Comparison of ENCODE assay signal across 16 cellular contexts in the genomic region with DNA sequence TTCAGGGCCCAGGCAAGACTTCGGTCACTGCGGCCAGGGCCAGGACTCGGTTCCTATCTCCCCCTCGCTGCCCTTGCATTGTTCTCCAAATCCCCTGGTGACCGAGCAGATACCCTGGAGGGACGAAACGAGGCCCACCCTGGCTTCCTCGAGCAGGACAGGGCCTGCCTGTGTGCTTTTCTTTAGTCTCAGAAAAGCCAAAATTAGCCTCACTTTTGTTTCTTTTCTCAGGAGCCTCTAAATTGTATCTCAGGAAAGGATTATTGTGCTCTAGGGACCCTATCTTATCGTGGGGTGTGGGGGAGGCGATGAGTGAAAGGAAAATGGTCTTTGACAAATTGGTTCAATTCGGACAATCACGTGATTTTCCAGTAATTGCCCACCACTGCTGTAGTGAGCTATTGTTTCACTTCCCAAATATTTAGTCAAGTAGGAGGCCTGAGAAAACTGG.
DNase-seq lines count a peak whose midpoint lies in the region; ATAC-seq and TF ChIP-seq lines count a peak whose summit lies in the region.
"Had no signal": no experiment of that assay in that cellular context is flagged by ENCODE, and none has a peak within 500 bp of the region (broad histone marks: within the 10 kb centered on the region; RNA-seq: fewer than 3 reads in every experiment).

No MANE protein-coding gene starts in this region.

- H3K36me3 ChIP-seq in heart right ventricle (no peaks in the 10 kb centered on the region), endodermal cell (ENCODE audit: control insufficient read depth, insufficient read depth, low read length) (no peaks in the 10 kb centered on the region), neural progenitor cell (no peaks in the 10 kb centered on the region)
- H3K36me3 ChIP-seq: sigmoid colon had no signal

- H3K79me2 ChIP-seq in neural progenitor cell (ENCODE audit: low read depth): no peaks in the 10 kb centered on the region

- H3K36me3 Mint-ChIP-seq in endodermal cell (ENCODE audit: low read depth) (no peaks in the 10 kb centered on the region), neural progenitor cell (no peaks in the 10 kb centered on the region), T-cell (no peaks in the 10 kb centered on the region)
- H3K36me3 Mint-ChIP-seq: naive B cell had no signal

- H3K4me3 Mint-ChIP-seq in endodermal cell: peak overlapping the region; percentile 33
- H3K4me3 Mint-ChIP-seq in neural progenitor cell: no peak overlapping the region
- H3K4me3 Mint-ChIP-seq in T-cell: no peak overlapping the region
- H3K4me3 Mint-ChIP-seq: activated naive CD8-positive, alpha-beta T cell treated with anti-CD3 and anti-CD28 coated beads, Interleukin-2, amount 50 U/mL, for 24 hours; naive B cell had no signal

- no peak overlapping the region for H3K4me2 ChIP-seq in neural progenitor cell

- intact Hi-C loops in heart right ventricle (cut with DNase I) (loop anchor here in 7 of 10 donors (5.0 to 10.0 kb wide), 5 partner anchors 44 to 237 kb away; a partner anchor contains a TSS), Right ventricle myocardium inferior (cut with DNase I) (loop anchor here (5.0 kb wide), 1 partner anchor 84 kb away; a partner anchor contains a TSS)

- H3K27ac Mint-ChIP-seq in endodermal cell: peak overlapping the region; percentile 96
- no peak overlapping the region for H3K27ac Mint-ChIP-seq in neural progenitor cell
- H3K27ac Mint-ChIP-seq in T-cell: no peak overlapping the region
- H3K27ac Mint-ChIP-seq: activated naive CD8-positive, alpha-beta T cell treated with anti-CD3 and anti-CD28 coated beads, Interleukin-2, amount 50 U/mL, for 24 hours had no signal

- H3K27me3 ChIP-seq in heart right ventricle (no peaks in the 10 kb centered on the region), endodermal cell (ENCODE audit: control insufficient read depth, insufficient read depth, low read length, poor library complexity, severe bottlenecking) (no peaks in the 10 kb centered on the region), neural progenitor cell (no peaks in the 10 kb centered on the region)

- H3K9me3 Mint-ChIP-seq in endodermal cell (no peaks in the 10 kb centered on the region), neural progenitor cell (no peaks in the 10 kb centered on the region), T-cell (no peaks in the 10 kb centered on the region)
- H3K9me3 Mint-ChIP-seq: activated naive CD8-positive, alpha-beta T cell treated with anti-CD3 and anti-CD28 coated beads, Interleukin-2, amount 50 U/mL, for 24 hours; naive B cell had no signal

- TF ChIP-seq CTCF in heart right ventricle (IDR thresholded peaks at IDR 0.05) (no peak), endodermal cell (conservative IDR thresholded peaks at IDR 0.05) (no peak), neural progenitor cell (IDR thresholded peaks at IDR 0.05) (no peak)

- peak overlapping the region; percentile 61 for H2AFZ ChIP-seq in neural progenitor cell (replicated peaks)

- H3K4me1 ChIP-seq in heart right ventricle (peaks cover 20 to 58% (median 39%) of the 10 kb centered on the region in 9 donors), endodermal cell (ENCODE audit: control insufficient read depth, insufficient read depth, low read length) (peaks cover 13% of the 10 kb centered on the region), neural progenitor cell (peaks cover 9% of the 10 kb centered on the region)
- H3K4me1 ChIP-seq: sigmoid colon had no signal

- WGBS in heart right ventricle, 2 donors: 58 to 71% methylated on average over 12 of the region's 12 CpGs
- WGBS in endodermal cell (ENCODE audit: insufficient coverage in 1 of 2, insufficient read length in 1 of 2), 2 experiments: 65 to 70% methylated on average over 11 to 12 of the region's 12 CpGs

- peaks cover 40% of the 10 kb centered on the region for H3K4me1 Mint-ChIP-seq in endodermal cell
- H3K4me1 Mint-ChIP-seq in neural progenitor cell: peaks cover 21% of the 10 kb centered on the region
- H3K4me1 Mint-ChIP-seq in T-cell: no peaks in the 10 kb centered on the region

- no peaks in the 10 kb centered on the region for H3F3A ChIP-seq in neural progenitor cell (ENCODE audit: low read depth)

- CTCF ChIA-PET in T-cell (lab: Charles Lee): interaction anchor here (0.7 to 1.6 kb wide), 2 partner anchors 10 to 99 kb away, joined by 3 to 6 read pairs; no protein-coding TSS in a partner anchor

- H3K9ac ChIP-seq in endodermal cell (ENCODE audit: extremely low read depth, low read length, poor library complexity, severe bottlenecking) (peak overlapping the region; percentile 28), neural progenitor cell (no peak overlapping the region)

- H3K27ac ChIP-seq in heart right ventricle (peak overlapping the region; percentile 70 to 93 (median 80)), endodermal cell (ENCODE audit: low read depth, low read length) (peak overlapping the region; percentile 40), neural progenitor cell (no peak overlapping the region)

- POLR2A ChIA-PET in T-cell (lab: Charles Lee): no interaction called here

- H3K27me3 Mint-ChIP-seq in endodermal cell (ENCODE audit: insufficient read depth): no peaks in the 10 kb centered on the region
- peaks cover 8% of the 10 kb centered on the region for H3K27me3 Mint-ChIP-seq in neural progenitor cell (ENCODE audit: insufficient read depth, low read depth)
- H3K27me3 Mint-ChIP-seq in T-cell: peaks cover 28% of the 10 kb centered on the region in 2 donors

- peak in 7 of 8 donors; percentile 8 to 63 (median 22) for ATAC-seq in heart right ventricle
- no peak for ATAC-seq in Right ventricle myocardium inferior
- no peak for ATAC-seq in T-cell (replicated peaks in 1 of 4)
- ATAC-seq: activated CD4-positive, CD25-positive, alpha-beta regulatory T cell treated with anti-CD3 and anti-CD28 coated beads, Interleukin-2, amount 50 U/mL, for 24 hours; activated naive CD8-positive, alpha-beta T cell treated with anti-CD3 and anti-CD28 coated beads, Interleukin-2, amount 50 U/mL, for 24 hours had no signal

- no peaks in the 10 kb centered on the region for H4K20me1 ChIP-seq in neural progenitor cell (ENCODE audit: low read depth)

- H3K4me3 ChIP-seq in heart right ventricle (no peak overlapping the region), endodermal cell (ENCODE audit: low read length) (no peak overlapping the region), neural progenitor cell (no peak overlapping the region)
- H3K4me3 ChIP-seq: sigmoid colon had no signal

- peak in 1 of 2 donors; percentile 48 for DNase-seq in heart right ventricle
- DNase-seq in Right ventricle myocardium inferior (ENCODE audit: missing footprints): no peak
- no peak for DNase-seq in endodermal cell
- DNase-seq in neural progenitor cell (ENCODE audit: low spot score): no peak
- no peak for DNase-seq in NCI-H1694 (lab: John Stamatoyannopoulos, UW)
- DNase-seq in SKM-1 treated with dmso at 0.1 percent for 144 hours (lab: John Stamatoyannopoulos, UW; ENCODE audit: unreplicated experiment): no peak
- no peak for DNase-seq in NCI-H82 treated with DMSO at 0.1 percent for 48 hours (lab: John Stamatoyannopoulos, UW; ENCODE audit: unreplicated experiment)
- DNase-seq in T-cell: no peak
- DNase-seq: activated naive CD8-positive, alpha-beta T cell treated with anti-CD3 and anti-CD28 coated beads, Interleukin-2, amount 50 U/mL, for 24 hours; DMS53; foreskin melanocyte; naive B cell; NCI-H2081; SW 1271 had no signal

- no peaks in the 10 kb centered on the region for H3K9me3 ChIP-seq in heart right ventricle
- H3K9me3 ChIP-seq in endodermal cell (ENCODE audit: control insufficient read depth, low read length): peaks cover 4% of the 10 kb centered on the region
- H3K9me3 ChIP-seq in neural progenitor cell (ENCODE audit: low read depth): no peaks in the 10 kb centered on the region
- H3K9me3 ChIP-seq: sigmoid colon had no signal

Comparison
In these comparisons a context has a peak if more than half of its experiments do, and no peak if none do; other contexts are left out.
1. ATAC-seq: peak in heart right ventricle (7 of 8); none in Right ventricle myocardium inferior (single experiment) and T-cell (0 of 4).